In the genomic region with DNA sequence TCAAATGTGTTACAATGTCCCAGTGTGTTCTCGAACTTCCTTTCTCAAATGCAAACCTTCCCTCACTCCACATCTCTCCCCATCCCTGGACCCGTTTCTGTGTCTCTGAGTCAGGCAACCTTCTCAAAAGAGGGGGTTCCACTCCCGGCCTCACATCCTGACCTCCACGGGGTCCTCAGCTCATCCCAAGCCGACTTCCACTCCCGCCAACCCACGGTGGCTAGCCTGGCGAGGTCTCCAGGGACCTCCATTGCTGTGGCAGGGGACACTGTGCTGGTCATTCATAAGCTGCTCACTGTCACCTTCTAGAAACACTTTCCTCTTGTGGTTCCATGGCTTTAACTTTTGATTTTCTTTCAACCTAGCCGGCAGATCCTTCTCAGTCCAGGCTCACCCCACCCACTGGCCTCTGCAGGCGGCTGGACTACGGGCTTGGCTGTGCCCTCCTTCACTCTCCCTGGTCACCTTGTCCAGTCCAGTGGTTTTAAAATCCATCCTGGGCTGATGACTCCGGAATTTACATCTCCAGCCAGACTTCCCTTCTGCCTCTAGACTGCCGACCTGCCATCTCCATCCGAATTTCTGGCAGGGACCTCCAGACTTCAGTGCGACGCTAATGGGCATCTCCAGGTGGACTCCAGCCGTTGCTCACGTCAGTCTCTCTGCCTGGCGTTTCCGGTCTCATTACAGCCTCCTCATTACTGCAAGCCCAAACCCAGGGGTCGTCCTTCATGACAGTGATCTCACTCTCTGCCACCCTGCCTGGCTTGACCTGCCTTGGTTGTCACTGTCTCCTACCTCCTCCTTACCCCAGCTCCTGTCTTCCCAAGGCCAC, we compare ENCODE assay signal across 20 cellular contexts. TPM values are rescaled to one million over a fixed set of nuclear protein-coding genes. Genes with fewer than 3 reads are reported as not detected.
DNase-seq lines count a peak whose midpoint lies in the region; ATAC-seq and TF ChIP-seq lines count a peak whose summit lies in the region.
"Had no signal": no experiment of that assay in that cellular context is flagged by ENCODE, and none has a peak within 500 bp of the region (broad histone marks: within the 10 kb centered on the region; RNA-seq: fewer than 3 reads in every experiment).

No MANE protein-coding gene starts in this region.

- peaks cover 34% of the 10 kb centered on the region for H3K9me1 ChIP-seq in IMR-90 (ENCODE audit: insufficient read depth, low read length)

- H3K9me3 ChIP-seq in IMR-90 (ENCODE audit: control insufficient read depth, insufficient read depth, low read length), result no peaks in the 10 kb centered on the region
- H3K9me3 ChIP-seq in tibial artery, result no peaks in the 10 kb centered on the region
- H3K9me3 ChIP-seq: gastroesophageal sphincter, neutrophil, SJSA1 had no signal

- TF ChIP-seq CTCF in IMR-90 (conservative IDR thresholded peaks at IDR 0.05; ENCODE audit: low read depth, low read length) (no peak), chondrocyte (IDR thresholded peaks at IDR 0.05) (no peak), mesothelial cell of epicardium (IDR thresholded peaks at IDR 0.05; ENCODE audit: unreplicated experiment) (no peak), tibial artery (IDR thresholded peaks at IDR 0.05) (no peak)

- H3K4me1 Mint-ChIP-seq in chondrocyte (ENCODE audit: low read depth), result peaks cover 25% of the 10 kb centered on the region
- H3K4me1 Mint-ChIP-seq in mesothelial cell of epicardium, result peaks cover 21% of the 10 kb centered on the region

- H3K4me1 ChIP-seq in IMR-90 (ENCODE audit: control insufficient read depth, insufficient read depth, low read length), result peaks cover 37% of the 10 kb centered on the region
- H3K4me1 ChIP-seq in tibial artery, result peaks cover 3 to 61% (median 49%) of the 10 kb centered on the region in 4 donors

- H3K27ac ChIP-seq in IMR-90 (ENCODE audit: insufficient read depth, low read length) (no peak overlapping the region), tibial artery (peak overlapping the region; percentile 32 to 82)
- H3K27ac ChIP-seq: neutrophil, PC-9, SJSA1 had no signal

- no peak overlapping the region for H4K5ac ChIP-seq in IMR-90 (ENCODE audit: low read depth, low read length)

- no peak overlapping the region for H4K8ac ChIP-seq in IMR-90 (ENCODE audit: low read depth in 2 of 2, low read length in 2 of 2)

- no peak overlapping the region for H4K91ac ChIP-seq in IMR-90 (ENCODE audit: insufficient read depth, low read depth, low read length)

- H2AK9ac ChIP-seq in IMR-90 (replicated peaks; ENCODE audit: low read depth, low read length, poor library complexity), result no peak overlapping the region

- H2AK5ac ChIP-seq in IMR-90 (ENCODE audit: low read depth, low read length), result peak overlapping the region; percentile 63

- H3K4me2 ChIP-seq in IMR-90 (ENCODE audit: low read depth, low read length), result no peak overlapping the region
- H3K4me2 ChIP-seq: PC-9 had no signal

- no peak overlapping the region; the same call in 1 of the 2 replicates for H2BK20ac ChIP-seq in IMR-90 (ENCODE audit: low read depth, low read length)

- H3K79me1 ChIP-seq in IMR-90 (ENCODE audit: low read depth in 1 of 2, low read length in 2 of 2), result peaks cover 0 to 39% of the 10 kb centered on the region in 2 experiments; a peak in 2 of 4 replicates

- H3K9me3 Mint-ChIP-seq in chondrocyte (ENCODE audit: low read depth) (no peaks in the 10 kb centered on the region), mesothelial cell of epicardium (no peaks in the 10 kb centered on the region)

- H2BK15ac ChIP-seq in IMR-90 (ENCODE audit: low read depth, low read length), result no peak overlapping the region

- no peak overlapping the region for H2AFZ ChIP-seq in IMR-90 (replicated peaks; ENCODE audit: low read length, poor library complexity)
- H2AFZ ChIP-seq: PC-9 had no signal

- H3K27ac Mint-ChIP-seq in chondrocyte (ENCODE audit: unreplicated experiment) (peak overlapping the region; percentile 71), mesothelial cell of epicardium (peak overlapping the region; percentile 48)

- no peak for TF ChIP-seq RAD21 in IMR-90 (IDR thresholded peaks at IDR 0.05; ENCODE audit: low read length)

- no peak overlapping the region; the same call in 1 of the 2 replicates for H3K4ac ChIP-seq in IMR-90 (ENCODE audit: low read depth, low read length)

- intact Hi-C loops in IMR-90 (cut with micrococcal nuclease) (no loop called here), tibial artery (cut with DNase I; ENCODE audit: low total_unique reads) (no loop called here)

- 92% methylated on average over 20 of the region's 21 CpGs; no CpG with 5 or more reads in 1 of the 2 experiments for WGBS in IMR-90 (ENCODE audit: extremely low coverage in 2 of 2, insufficient read length in 1 of 2), 2 experiments

- H2BK120ac ChIP-seq in IMR-90 (ENCODE audit: low read depth, low read length), result no peak overlapping the region

- no TSS peak for BruUV-seq in IMR-90 (replicated peaks; lab: Mats Ljungman, UMichigan)

- no peak for ATAC-seq in IMR-90 (ENCODE audit: low read depth)
- ATAC-seq: gastroesophageal sphincter, K562 had no signal

- in situ Hi-C loops in IMR-90 (cut with MboI; ENCODE audit: low sequenced_read_pairs), result no loop called here

- TF ChIP-seq POLR2A in IMR-90 (IDR thresholded peaks at IDR 0.05; ENCODE audit: low read depth, low read length), result no peak

- POLR2A ChIA-PET in IMR-90 (lab: Charles Lee; ENCODE audit: unreplicated experiment), result no interaction called here

- H3K4me3 ChIP-seq in IMR-90 (ENCODE audit: insufficient read depth, low read depth, low read length) (no peak overlapping the region), tibial artery (no peak overlapping the region)
- H3K4me3 ChIP-seq: gastroesophageal sphincter, K562, lung, PC-9, SJSA1 had no signal

- H3K4me3 Mint-ChIP-seq in chondrocyte (ENCODE audit: unreplicated experiment) (no peak overlapping the region), mesothelial cell of epicardium (no peak overlapping the region)

- H3K27me3 ChIP-seq in IMR-90 (ENCODE audit: control insufficient read depth, insufficient read depth, low read length), result no peaks in the 10 kb centered on the region
- no peaks in the 10 kb centered on the region for H3K27me3 ChIP-seq in tibial artery
- H3K27me3 ChIP-seq: gastroesophageal sphincter, neutrophil, SJSA1 had no signal

- dilution Hi-C loops in IMR-90 (cut with HindIII; ENCODE audit: low sequenced_read_pairs, unreplicated experiment), result no loop called here

- H3K18ac ChIP-seq in IMR-90 (ENCODE audit: low read depth, low read length), result no peak overlapping the region

- no peak for DNase-seq in IMR-90
- DNase-seq in chondrocyte (ENCODE audit: low spot score), result peak; percentile 61
- DNase-seq in mesothelial cell of epicardium (ENCODE audit: low spot score in 2 of 2, unreplicated experiment in 2 of 2), result no peak
- DNase-seq in tibial artery, result peak in 1 of 2 donors; percentile 59
- DNase-seq in cerebellar cortex (ENCODE audit: low spot score), result no peak
- DNase-seq in DMS79 treated with DMSO at 0.1 percent for 48 hours (lab: John Stamatoyannopoulos, UW), result no peak
- DNase-seq in effector CD8-positive, alpha-beta T cell (lab: John Stamatoyannopoulos, UW), result no peak
- DNase-seq: activated CD4-positive, CD25-positive, alpha-beta regulatory T cell treated with anti-CD3 and anti-CD28 coated beads, Interleukin-2, amount 50 U/mL, for 72 hours; cortex of kidney; NCI-H1417 treated with DMSO at 0.1 percent for 48 hours; NCI-H2081 treated with DMSO at 0.1 percent for 48 hours; NK-92 treated with Interleukin-12 subunit alpha and Interleukin-12 subunit beta, amount 100 ng/mL, for 24 hours; PC-9; small intestine; T-helper 1 cell had no signal

- no peak overlapping the region for H3K14ac ChIP-seq in IMR-90 (replicated peaks; ENCODE audit: low read depth, low read length)

- H2BK5ac ChIP-seq in IMR-90 (ENCODE audit: low read depth, low read length, poor library complexity, severe bottlenecking), result no peak overlapping the region

- CTCF ChIA-PET in IMR-90 (lab: Yijun Ruan, JAX), result no interaction called here

- no peaks in the 10 kb centered on the region for H3K27me3 Mint-ChIP-seq in chondrocyte (ENCODE audit: low read depth)
- H3K27me3 Mint-ChIP-seq in mesothelial cell of epicardium (ENCODE audit: low read depth), result no peaks in the 10 kb centered on the region

- peaks cover 4% of the 10 kb centered on the region for H3K36me3 Mint-ChIP-seq in chondrocyte (ENCODE audit: low read depth)
- no peaks in the 10 kb centered on the region for H3K36me3 Mint-ChIP-seq in mesothelial cell of epicardium

- H3K9ac ChIP-seq in IMR-90 (ENCODE audit: low read depth, low read length), result no peak overlapping the region

- peaks cover 12% of the 10 kb centered on the region; the same call in 1 of the 2 replicates for H3K36me3 ChIP-seq in IMR-90 (ENCODE audit: control insufficient read depth, insufficient read depth, low read length)
- H3K36me3 ChIP-seq in tibial artery, result peaks cover 4 to 18% (median 11%) of the 10 kb centered on the region in 3 donors
- H3K36me3 ChIP-seq: neutrophil had no signal

- no peaks in the 10 kb centered on the region for H4K20me1 ChIP-seq in IMR-90 (ENCODE audit: insufficient read depth, low read length)

- H3K56ac ChIP-seq in IMR-90 (ENCODE audit: extremely low read depth, insufficient read depth, low read length), result no peak overlapping the region

- no peak overlapping the region for H3K23ac ChIP-seq in IMR-90 (ENCODE audit: low read depth, low read length)

TF ChIP-seq in IMR-90, 13 proteins besides CTCF, POLR2A, EP300 and RAD21:
- TF ChIP-seq NFE2L2 (IDR thresholded peaks at IDR 0.05; ENCODE audit: low read depth, low read length) (no peak), CEBPB (IDR thresholded peaks at IDR 0.05; ENCODE audit: low read depth, low read length) (no peak)
- TF ChIP-seq, protein P1, sequence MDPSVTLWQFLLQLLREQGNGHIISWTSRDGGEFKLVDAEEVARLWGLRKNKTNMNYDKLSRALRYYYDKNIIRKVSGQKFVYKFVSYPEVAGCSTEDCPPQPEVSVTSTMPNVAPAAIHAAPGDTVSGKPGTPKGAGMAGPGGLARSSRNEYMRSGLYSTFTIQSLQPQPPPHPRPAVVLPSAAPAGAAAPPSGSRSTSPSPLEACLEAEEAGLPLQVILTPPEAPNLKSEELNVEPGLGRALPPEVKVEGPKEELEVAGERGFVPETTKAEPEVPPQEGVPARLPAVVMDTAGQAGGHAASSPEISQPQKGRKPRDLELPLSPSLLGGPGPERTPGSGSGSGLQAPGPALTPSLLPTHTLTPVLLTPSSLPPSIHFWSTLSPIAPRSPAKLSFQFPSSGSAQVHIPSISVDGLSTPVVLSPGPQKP (IDR thresholded peaks at IDR 0.05; ENCODE audit: borderline replicate concordance, low read depth, low read length), result no peak

RNA-seq across cellular contexts. Expression of a gene that starts 20.0 kb away (rescaled TPM):
- total RNA-seq in IMR-90 (2012; rRNA removed) (3.2 and 3.3 TPM in 2 replicates), chondrocyte (18.1 to 27.2 TPM (median 26.7 TPM) in 3 replicates), mesothelial cell of epicardium (15.9 to 17.1 TPM (median 16.5 TPM) in 3 replicates)
- polyA plus RNA-seq in IMR-90 (2012; rRNA removed), result 23.0 and 25.3 TPM in 2 replicates
- polyA plus RNA-seq in IMR-90 (2012; cell fraction: cytosol; rRNA removed), result 18.6 and 29.2 TPM in 2 replicates
- 139 and 305 TPM in 2 replicates for polyA plus RNA-seq in IMR-90 (2012; cell fraction: nucleus; rRNA removed; ENCODE audit: low replicate concordance)
